ENCODE assay signal across 20 cellular contexts in genomic region chr3:14524311-14524711, GRCh38. TPM values are rescaled to one million over a fixed set of nuclear protein-coding genes. Genes with fewer than 3 reads are reported as not detected.
DNase-seq lines count a peak whose midpoint lies in the region; ATAC-seq and TF ChIP-seq lines count a peak whose summit lies in the region.
"Had no signal": no experiment of that assay in that cellular context is flagged by ENCODE, and none has a peak within 500 bp of the region (broad histone marks: within the 10 kb centered on the region; RNA-seq: fewer than 3 reads in every experiment).

No MANE protein-coding gene starts in this region.

- no peaks in the 10 kb centered on the region for H3K36me3 Mint-ChIP-seq in activated naive CD4-positive, alpha-beta T cell treated with anti-CD3 and anti-CD28 coated beads, Interleukin-2, amount 10 ng/mL, durations not matched to agents 7 days and 5 days
- H3K36me3 Mint-ChIP-seq: WTC11 had no signal

- H3K9me3 Mint-ChIP-seq in activated naive CD4-positive, alpha-beta T cell treated with anti-CD3 and anti-CD28 coated beads, Interleukin-2, amount 10 ng/mL, durations not matched to agents 7 days and 5 days, result no peaks in the 10 kb centered on the region
- H3K9me3 Mint-ChIP-seq: dendritic cell treated with granulocyte-macrophage colony-stimulating factor and Interleukin-4, amounts not matched to agents 40 ng/mL and 50 ng/mL, for 4 days; stimulated activated naive CD8-positive, alpha-beta T cell treated with anti-CD3 and anti-CD28 coated beads, Interleukin-15, Interleukin-2, amounts not matched to agents 100 ng/mL and 50 ng/mL, for 24 hours; WTC11 had no signal

- H3K4me3 Mint-ChIP-seq in activated naive CD4-positive, alpha-beta T cell treated with anti-CD3 and anti-CD28 coated beads, Interleukin-2, amount 10 ng/mL, durations not matched to agents 7 days and 5 days, result no peak overlapping the region
- H3K4me3 Mint-ChIP-seq: dendritic cell treated with granulocyte-macrophage colony-stimulating factor and Interleukin-4, amounts not matched to agents 40 ng/mL and 50 ng/mL, for 4 days; stimulated activated naive CD8-positive, alpha-beta T cell treated with anti-CD3 and anti-CD28 coated beads, Interleukin-15, Interleukin-2, amounts not matched to agents 100 ng/mL and 50 ng/mL, for 24 hours; T-helper 17 cell; WTC11 had no signal

- H3K9me3 ChIP-seq in upper lobe of right lung, result no peaks in the 10 kb centered on the region
- H3K9me3 ChIP-seq: A549, uterus had no signal

- intact Hi-C loops in Right ventricle myocardium inferior (cut with DNase I) (no loop called here), upper lobe of right lung (cut with DNase I) (no loop called here)

- H3K27me3 Mint-ChIP-seq in activated naive CD4-positive, alpha-beta T cell treated with anti-CD3 and anti-CD28 coated beads, Interleukin-2, amount 10 ng/mL, durations not matched to agents 7 days and 5 days, result peaks cover 29% of the 10 kb centered on the region

- no peaks in the 10 kb centered on the region for H3K4me1 Mint-ChIP-seq in activated naive CD4-positive, alpha-beta T cell treated with anti-CD3 and anti-CD28 coated beads, Interleukin-2, amount 10 ng/mL, durations not matched to agents 7 days and 5 days

- TF ChIP-seq CTCF in upper lobe of right lung (IDR thresholded peaks at IDR 0.05), result no peak

- H3K36me3 ChIP-seq in upper lobe of right lung, result no peaks in the 10 kb centered on the region
- H3K36me3 ChIP-seq: uterus had no signal

- CTCF ChIA-PET in activated naive CD4-positive, alpha-beta T cell treated with anti-CD3 and anti-CD28 coated beads, Interleukin-2, amount 10 ng/mL, durations not matched to agents 7 days and 5 days (lab: Charles Lee), result no interaction called here

- H3K4me1 ChIP-seq in upper lobe of right lung, result no peaks in the 10 kb centered on the region
- H3K4me1 ChIP-seq: A549, uterus had no signal

- no peak overlapping the region for H3K27ac ChIP-seq in upper lobe of right lung
- H3K27ac ChIP-seq: A549, uterus had no signal

- H3K27ac Mint-ChIP-seq in activated naive CD4-positive, alpha-beta T cell treated with anti-CD3 and anti-CD28 coated beads, Interleukin-2, amount 10 ng/mL, durations not matched to agents 7 days and 5 days, result no peak overlapping the region
- H3K27ac Mint-ChIP-seq: dendritic cell treated with granulocyte-macrophage colony-stimulating factor and Interleukin-4, amounts not matched to agents 40 ng/mL and 50 ng/mL, for 4 days; stimulated activated naive CD8-positive, alpha-beta T cell treated with anti-CD3 and anti-CD28 coated beads, Interleukin-15, Interleukin-2, amounts not matched to agents 100 ng/mL and 50 ng/mL, for 24 hours; T-helper 17 cell; WTC11 had no signal

- no peaks in the 10 kb centered on the region for H3K27me3 ChIP-seq in upper lobe of right lung
- H3K27me3 ChIP-seq: uterus had no signal

- H3K4me3 ChIP-seq in upper lobe of right lung, result no peak overlapping the region
- H3K4me3 ChIP-seq: A549, uterus had no signal

- DNase-seq in activated naive CD4-positive, alpha-beta T cell treated with anti-CD3 and anti-CD28 coated beads, Interleukin-2, amount 10 ng/mL, durations not matched to agents 7 days and 5 days, result peak; percentile 9
- DNase-seq in activated naive CD4-positive, alpha-beta T cell treated with Interleukin-2 at 50 U/mL for 16 hours, result no peak
- DNase-seq in Right ventricle myocardium inferior (ENCODE audit: missing footprints), result no peak
- peak; percentile 88 for DNase-seq in mesenteric fat pad (ENCODE audit: low spot score)
- peak; percentile 60 for DNase-seq in upper lobe of right lung
- no peak for DNase-seq in epidermal melanocyte (ENCODE audit: insufficient read length, low spot score)
- no peak for DNase-seq in activated CD4-positive, alpha-beta T cell treated with anti-CD3 and anti-CD28 coated beads, Interleukin-2, amount 50 U/mL, for 1 hour
- DNase-seq: activated gamma-delta T cell treated with Interleukin-2 at 50 U/mL for 16 hours, DMS79, erythroblast, NCI-H1417 treated with DMSO at 0.1 percent for 48 hours, T-helper 17 cell had no signal

- ATAC-seq in Right ventricle myocardium inferior (peak; percentile 60), upper lobe of right lung (peak; percentile 10), HG03457 (IDR thresholded peaks at IDR 0.05; ENCODE audit: unreplicated experiment) (no peak)
- ATAC-seq: A549, T-helper 17 cell, WTC11 had no signal

RNA-seq across cellular contexts. Expression of gene GRIP2, which starts 15.8 kb away (rescaled TPM):
- total RNA-seq in Right ventricle myocardium inferior (39.3 TPM), mesenteric fat pad (0.71 TPM), upper lobe of right lung (0.52 TPM)
- total RNA-seq: activated CD8-positive, alpha-beta memory T cell treated with anti-CD3 and anti-CD28 coated beads for 36 hours; LHCN-M2 had no signal

Comparison
In these comparisons a context has a peak if more than half of its experiments do, and no peak if none do; other contexts are left out.
1. DNase-seq: peak in activated naive CD4-positive, alpha-beta T cell treated with anti-CD3 and anti-CD28 coated beads, Interleukin-2, amount 10 ng/mL, durations not matched to agents 7 days and 5 days (single experiment), mesenteric fat pad (single experiment) and upper lobe of right lung (single experiment); none in activated naive CD4-positive, alpha-beta T cell treated with Interleukin-2 at 50 U/mL for 16 hours (single experiment), Right ventricle myocardium inferior (single experiment), epidermal melanocyte (single experiment) and activated CD4-positive, alpha-beta T cell treated with anti-CD3 and anti-CD28 coated beads, Interleukin-2, amount 50 U/mL, for 1 hour (single experiment).
2. RNA of gene GRIP2, which starts 15.8 kb away (total RNA-seq): 39.3 TPM in Right ventricle myocardium inferior (single experiment); 0.71 TPM in mesenteric fat pad (single experiment) and 0.52 TPM in upper lobe of right lung (single experiment); every median in the first group is over 10 times any median in the second.